Comparison of ENCODE assay signal across 7 cellular contexts in the genomic region with DNA sequence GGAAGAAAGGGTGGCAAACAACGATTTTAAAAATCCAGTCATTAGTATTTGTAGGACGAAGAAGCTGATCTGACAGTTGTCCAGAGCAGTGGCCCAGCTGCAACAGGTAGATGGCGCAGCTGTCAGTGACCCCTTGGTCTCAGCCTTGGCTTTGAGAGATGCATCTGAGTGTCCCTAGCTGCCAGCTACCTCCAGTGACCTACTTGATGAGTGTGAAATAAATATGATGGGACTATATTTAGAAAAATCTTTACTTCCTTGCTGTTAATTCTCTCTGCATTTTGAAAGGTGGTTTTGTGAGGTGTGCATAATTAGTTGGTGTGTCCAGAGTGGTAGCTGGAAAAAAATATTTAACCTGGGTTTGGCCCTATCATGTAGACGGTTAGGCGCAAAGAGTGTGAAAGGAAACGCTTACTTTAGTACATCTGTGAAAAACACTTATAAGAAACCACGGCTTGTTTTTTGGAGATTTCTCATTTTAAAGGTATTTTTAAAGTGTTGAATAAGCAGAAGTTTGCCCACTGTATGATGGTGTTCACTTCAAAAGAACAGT. TPM values are rescaled to one million over a fixed set of nuclear protein-coding genes. Genes with fewer than 3 reads are reported as not detected.
A peak's percentile ranks its signal among the peaks of the same experiment; 100 is the strongest.
DNase-seq lines count a peak whose midpoint lies in the region; ATAC-seq and TF ChIP-seq lines count a peak whose summit lies in the region.

No MANE protein-coding gene starts in this region.

- peak; percentile 71 for ATAC-seq in GM21619 (IDR thresholded peaks at IDR 0.05; ENCODE audit: unreplicated experiment)
- peak; percentile 56 for ATAC-seq in esophagus mucosa
- peak; percentile 67 for ATAC-seq in aorta (ENCODE audit: low FRiP score)

- H3K9ac ChIP-seq in HUES48 (ENCODE audit: low read depth, low read length): no peak overlapping the region

- 27 to 29% methylated on average over 7 of the region's 7 CpGs for WGBS in aorta, 2 donors

- TF ChIP-seq CTCF in GM12875 (IDR thresholded peaks at IDR 0.05; ENCODE audit: borderline replicate concordance, insufficient read depth, low read depth, low read length): peak; percentile 17; the same call in 1 of the 2 replicates

- H3K36me3 ChIP-seq in HUES48 (ENCODE audit: control insufficient read depth, insufficient read depth, low read length) (no peaks in the 10 kb centered on the region), aorta (ENCODE audit: control insufficient read depth in 1 of 2, insufficient read depth in 2 of 2, low read length in 1 of 2) (no peaks in the 10 kb centered on the region)

- peak; percentile 12 to 62 for DNase-seq in SW 1271 (lab: John Stamatoyannopoulos, UW)
- DNase-seq in mucosa of gallbladder (ENCODE audit: low spot score): peak; percentile 52
- no peak for DNase-seq in aorta

- peaks cover 14% of the 10 kb centered on the region; the same call in 1 of the 2 replicates for H3K4me1 ChIP-seq in HUES48 (ENCODE audit: control insufficient read depth, insufficient read depth, low read length)
- H3K4me1 ChIP-seq in aorta (ENCODE audit: control insufficient read depth in 1 of 2, insufficient read depth in 2 of 2, low read length in 2 of 2): no peaks in the 10 kb centered on the region

- H3K4me3 ChIP-seq in GM12875 (ENCODE audit: low read depth, low read length) (peak overlapping the region; percentile 68), HUES48 (ENCODE audit: low read depth, low read length) (peak overlapping the region; percentile 65), aorta (ENCODE audit: low read length in 2 of 2) (peak overlapping the region; percentile 16 to 64)

- peaks cover 19% of the 10 kb centered on the region for H3K27me3 ChIP-seq in HUES48 (ENCODE audit: control insufficient read depth, insufficient read depth, low read length)
- H3K27me3 ChIP-seq in aorta (ENCODE audit: control insufficient read depth in 1 of 2, insufficient read depth in 2 of 2, low read length in 1 of 2): no peaks in the 10 kb centered on the region

- no peak overlapping the region for H3K27ac ChIP-seq in HUES48 (ENCODE audit: low read depth, low read length)
- peak overlapping the region; percentile 48 to 71 for H3K27ac ChIP-seq in aorta (ENCODE audit: low read depth in 1 of 2, low read length in 2 of 2)

- H3K9me3 ChIP-seq in HUES48 (ENCODE audit: control insufficient read depth, insufficient read depth, low read length): no peaks in the 10 kb centered on the region
- H3K9me3 ChIP-seq in aorta (ENCODE audit: control insufficient read depth, low read length): no peaks in the 10 kb centered on the region

- intact Hi-C loops in aorta (cut with DNase I): no loop called here

RNA-seq across cellular contexts. Expression of gene INPP1, which starts 1.0 kb away (rescaled TPM):
- total RNA-seq in esophagus mucosa: 68.7 TPM
- total RNA-seq in mucosa of gallbladder: 41.8 TPM
- 10 to 100 TPM; 31.8 to 39.7 TPM for total RNA-seq in aorta
- 10 to 100 TPM; 18.5 to 43.1 TPM for polyA plus RNA-seq in aorta

RNA-seq across cellular contexts. Expression of gene HIBCH, which starts 24.7 kb away (rescaled TPM):
- total RNA-seq in esophagus mucosa: 39.7 TPM
- 49.8 TPM for total RNA-seq in mucosa of gallbladder
- total RNA-seq in aorta: 10 to 100 TPM; 50.1 to 51.5 TPM
- polyA plus RNA-seq in aorta: 10 to 100 TPM; 28.9 to 34.6 TPM

Comparison
In these comparisons a context has a peak if more than half of its experiments do, and no peak if none do; other contexts are left out.
1. DNase-seq: peak in SW 1271 (2 of 2) and mucosa of gallbladder (single experiment); none in aorta (0 of 2).
2. Peak in every context shown above with its lines, with median percentiles within 50 percentile points of each other: H3K4me3 ChIP-seq and ATAC-seq.